Comparison of ENCODE assay signal across 8 cellular contexts in genomic region chr12:101570022-101570421, GRCh38. TPM values are rescaled to one million over a fixed set of nuclear protein-coding genes. Genes with fewer than 3 reads are reported as not detected.
DNase-seq lines count a peak whose midpoint lies in the region; FAIRE-seq and TF ChIP-seq lines count a peak whose summit lies in the region.

No MANE protein-coding gene starts in this region.

- no peak overlapping the region for H3K14ac ChIP-seq in H9 (ENCODE audit: insufficient read depth, low read length)

- no peak overlapping the region for H2AFZ ChIP-seq in H9 (ENCODE audit: low read length)

- no peaks in the 10 kb centered on the region for H3K27me3 Mint-ChIP-seq in H9 (ENCODE audit: low read depth)

- no CpG with 5 or more reads among the region's 3 CpGs for WGBS in H9 (ENCODE audit: extremely low coverage, insufficient read length, low lambda C conversion rate)
- 13 to 26% (median 25%) methylated on average over 3 of the region's 3 CpGs for WGBS in spleen, 5 donors

- TF ChIP-seq POLR2A in spleen (IDR thresholded peaks at IDR 0.05) = no peak

- H3K79me2 ChIP-seq in H9 (ENCODE audit: insufficient read depth, low read length) = no peaks in the 10 kb centered on the region

- no peak overlapping the region for H3K4me3 Mint-ChIP-seq in H9

- H3K36me3 Mint-ChIP-seq in H9 (ENCODE audit: insufficient read depth in 1 of 3, low read depth in 3 of 3) = no peaks in the 10 kb centered on the region; a peak in 1 of 7 replicates

- H3K27ac ChIP-seq in H9 (ENCODE audit: insufficient read length, low read depth, low read length) = no peak overlapping the region
- H3K27ac ChIP-seq in spleen = no peak overlapping the region

- peaks cover 12% of the 10 kb centered on the region; the same call in 1 of the 2 replicates for H3K4me1 ChIP-seq in H9 (ENCODE audit: insufficient read depth, low read length)
- peaks cover 0 to 8% (median 5%) of the 10 kb centered on the region in 6 donors for H3K4me1 ChIP-seq in spleen

- peaks cover 34 to 35% of the 10 kb centered on the region in 2 experiments for H3K4me1 Mint-ChIP-seq in H9

- no peak overlapping the region for H4K5ac ChIP-seq in H9 (ENCODE audit: insufficient read length, low read depth, low read length)

- no peak overlapping the region for H3K23ac ChIP-seq in H9 (ENCODE audit: insufficient read length, low read depth, low read length)

- no peaks in the 10 kb centered on the region for H3K23me2 ChIP-seq in H9 (ENCODE audit: insufficient read length, low read depth, low read length, poor library complexity, severe bottlenecking)

- H2BK20ac ChIP-seq in H9 (ENCODE audit: low read depth, low read length, poor library complexity, severe bottlenecking) = no peak overlapping the region

- H3K9ac ChIP-seq in H9 (ENCODE audit: extremely low read depth, insufficient read length, low read length) = no peak overlapping the region

- intact Hi-C loops in spleen (cut with DNase I; ENCODE audit: low total_unique reads) = no loop called here

- H3K27me3 ChIP-seq in H9 (ENCODE audit: insufficient read depth, low read length) (no peaks in the 10 kb centered on the region), spleen (replicated peaks in 1 of 7) (no peaks in the 10 kb centered on the region)

- H3K9me3 Mint-ChIP-seq in H9 = no peaks in the 10 kb centered on the region

- peak; percentile 40; the same call in 2 of the 3 replicates for TF ChIP-seq CTCF in H9 (conservative IDR thresholded peaks at IDR 0.05)
- peak in 6 of 11 experiments; percentile 27 to 46 (median 34) for TF ChIP-seq CTCF in spleen (IDR thresholded peaks at IDR 0.05 in 8 of 11, conservative IDR thresholded peaks at IDR 0.05 in 3 of 11)

- no peaks in the 10 kb centered on the region for H3K79me1 ChIP-seq in H9 (ENCODE audit: insufficient read depth, low read depth, low read length, poor library complexity, severe bottlenecking)

- no peak for FAIRE-seq in frontal cortex (lab: Jason Lieb, UNC)

- no peaks in the 10 kb centered on the region for H3K9me3 ChIP-seq in H9 (ENCODE audit: control insufficient read depth, low read depth, low read length)
- H3K9me3 ChIP-seq in spleen = no peaks in the 10 kb centered on the region

- H3T11ph ChIP-seq in H9 (ENCODE audit: low read length) = no peak overlapping the region

- no peak overlapping the region for H4K8ac ChIP-seq in H9 (replicated peaks; ENCODE audit: insufficient read length, low read depth, low read length)

- no peak overlapping the region for H2BK120ac ChIP-seq in H9 (ENCODE audit: low read depth, low read length, poor library complexity, severe bottlenecking)

- H2AK5ac ChIP-seq in H9 (ENCODE audit: insufficient read length, low read length) = no peak overlapping the region

- H3K4me3 ChIP-seq in spleen = no peak overlapping the region

- H2BK12ac ChIP-seq in H9 (ENCODE audit: insufficient read length, low read depth, low read length) = no peak overlapping the region

- no peaks in the 10 kb centered on the region for H3K36me3 ChIP-seq in spleen

- H2BK15ac ChIP-seq in H9 (ENCODE audit: low read depth, low read length) = no peak overlapping the region

- no peak overlapping the region for H3K56ac ChIP-seq in H9 (ENCODE audit: insufficient read length, low read depth, low read length)

- H2BK5ac ChIP-seq in H9 (ENCODE audit: insufficient read length, low read length) = no peak overlapping the region

- no peaks in the 10 kb centered on the region for H4K20me1 ChIP-seq in H9 (ENCODE audit: control insufficient read depth, insufficient read depth, insufficient read length)

- no peak overlapping the region for H3K27ac Mint-ChIP-seq in H9

- H3K4me2 ChIP-seq in H9 (ENCODE audit: insufficient read depth, insufficient read length, low read length) = no peak overlapping the region

- H4K91ac ChIP-seq in H9 (ENCODE audit: insufficient read length, low read depth, low read length) = no peak overlapping the region

- H3K18ac ChIP-seq in H9 (ENCODE audit: insufficient read length, low read depth, low read length) = no peak overlapping the region

- H3K4ac ChIP-seq in H9 (ENCODE audit: low read depth, low read length) = no peak overlapping the region

- peak; percentile 27 for DNase-seq in A172 (ENCODE audit: low spot score)
- DNase-seq in H9 = no peak
- peak; percentile 12 for DNase-seq in RPMI8226
- peak; percentile 3 to 16 for DNase-seq in frontal cortex (ENCODE audit: low spot score in 2 of 2)
- no peak for DNase-seq in spleen
- no peak for DNase-seq in activated T-cell treated with anti-CD3 and anti-CD28 coated beads for 4 hours
- DNase-seq in NCI-H1930 (lab: John Stamatoyannopoulos, UW) = no peak
- DNase-seq in activated T-cell treated with anti-CD3 and anti-CD28 coated beads, Interleukin-2, amount 50 U/mL, for 1 hour = no peak

RNA-seq across cellular contexts. Expression of gene MYBPC1, which starts 24.7 kb away (rescaled TPM):
- not detected in 2 replicates for total RNA-seq in A172 (2014; rRNA removed; shearing (Covaris generic))
- total RNA-seq in H9 (2021) = not detected in 2 replicates
- 2.4 TPM for total RNA-seq in frontal cortex
- total RNA-seq in spleen = 1 to 10 TPM in 1 of 7 donors, under 1 TPM in 2, not detected in 4; 0.27 to 2.7 (median 0.92) TPM
- polyA plus RNA-seq in spleen = under 1 TPM; 0.06 to 0.77 (median 0.54) TPM

Comparison
In these comparisons a context has a peak if more than half of its experiments do, and no peak if none do; other contexts are left out.
1. DNase-seq: peak in A172 (single experiment), RPMI8226 (single experiment) and frontal cortex (2 of 2); none in H9 (single experiment), spleen (single experiment), activated T-cell treated with anti-CD3 and anti-CD28 coated beads for 4 hours (single experiment), NCI-H1930 (0 of 2) and activated T-cell treated with anti-CD3 and anti-CD28 coated beads, Interleukin-2, amount 50 U/mL, for 1 hour (single experiment).